10 cellular contexts compared by ENCODE assay signal in the genomic region with DNA sequence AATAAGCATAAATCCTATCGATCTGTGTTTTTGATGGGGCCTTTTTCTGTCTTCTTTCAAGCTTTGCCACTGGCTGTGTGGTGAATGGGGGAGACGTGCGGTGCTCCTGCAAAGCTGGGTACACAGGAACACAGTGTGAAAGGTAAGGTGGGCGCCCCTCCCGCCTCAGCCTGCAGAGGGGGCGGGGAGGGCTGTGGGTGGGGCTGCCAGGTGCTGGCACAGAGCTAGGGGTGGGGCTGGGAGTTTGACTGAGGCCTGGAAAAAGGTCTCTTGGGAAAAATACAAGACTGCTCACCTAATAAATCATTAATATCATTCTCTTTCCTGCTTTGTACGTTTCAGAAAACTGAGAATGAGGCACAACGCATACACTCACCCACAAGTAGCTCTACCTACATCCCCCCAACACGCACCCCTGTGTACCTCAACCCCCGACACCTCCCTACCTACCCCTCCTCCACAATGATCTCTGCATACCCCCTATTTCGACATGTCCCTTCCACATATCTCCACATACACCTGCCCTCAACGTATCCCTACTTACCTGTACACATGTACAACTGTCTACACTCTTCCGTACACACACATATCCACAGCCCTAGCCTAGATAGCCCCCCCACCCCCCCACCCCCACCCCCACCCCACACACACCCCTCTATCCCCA.
DNase-seq lines count a peak whose midpoint lies in the region; TF ChIP-seq lines count a peak whose summit lies in the region.
"Had no signal": no experiment of that assay in that cellular context is flagged by ENCODE, and none has a peak within 500 bp of the region (broad histone marks: within the 10 kb centered on the region; RNA-seq: fewer than 3 reads in every experiment).

No MANE protein-coding gene starts in this region.

- H3K27ac Mint-ChIP-seq in nephron, result peak overlapping the region in 2 of 3 experiments; percentile 62 to 94
- no peak overlapping the region for H3K27ac Mint-ChIP-seq in activated CD4-positive, alpha-beta T cell treated with anti-CD3 and anti-CD28 coated beads, Interleukin-2, amount 10 ng/mL, durations not matched to agents 7 days and 5 days
- H3K27ac Mint-ChIP-seq: dendritic cell treated with granulocyte-macrophage colony-stimulating factor and Interleukin-4, amounts not matched to agents 40 ng/mL and 50 ng/mL, for 4 days had no signal

- peaks cover 10% of the 10 kb centered on the region for H3K27me3 Mint-ChIP-seq in nephron (ENCODE audit: low read depth)
- peaks cover 2% of the 10 kb centered on the region for H3K27me3 Mint-ChIP-seq in activated CD4-positive, alpha-beta T cell treated with anti-CD3 and anti-CD28 coated beads, Interleukin-2, amount 10 ng/mL, durations not matched to agents 7 days and 5 days
- H3K27me3 Mint-ChIP-seq: dendritic cell treated with granulocyte-macrophage colony-stimulating factor and Interleukin-4, amounts not matched to agents 40 ng/mL and 50 ng/mL, for 4 days had no signal

- DNase-seq in NCI-H2171 (lab: John Stamatoyannopoulos, UW) (peak; percentile 72), coronary artery (ENCODE audit: low spot score) (no peak), RKO (ENCODE audit: low spot score) (no peak), NCI-H524 treated with DMSO at 0.1 percent for 48 hours (lab: John Stamatoyannopoulos, UW) (no peak), cortex of kidney (lab: John Stamatoyannopoulos, UW) (no peak)
- no peak for DNase-seq in activated CD4-positive, alpha-beta T cell treated with anti-CD3 and anti-CD28 coated beads, Interleukin-2, amount 10 ng/mL, durations not matched to agents 7 days and 5 days
- DNase-seq: activated T-cell treated with anti-CD3 and anti-CD28 coated beads, Interleukin-2, amount 50 U/mL, for 1 hour had no signal

- no peak overlapping the region for H3K4me3 ChIP-seq in coronary artery

- TF ChIP-seq CTCF in C4-2B (conservative IDR thresholded peaks at IDR 0.05), result no peak
- no peak for TF ChIP-seq CTCF in coronary artery (IDR thresholded peaks at IDR 0.05)
- no peak for TF ChIP-seq CTCF in nephron (IDR thresholded peaks at IDR 0.05; ENCODE audit: unreplicated experiment in 3 of 3)

- no peak overlapping the region for H3K4me3 Mint-ChIP-seq in nephron
- no peak overlapping the region for H3K4me3 Mint-ChIP-seq in activated CD4-positive, alpha-beta T cell treated with anti-CD3 and anti-CD28 coated beads, Interleukin-2, amount 10 ng/mL, durations not matched to agents 7 days and 5 days
- H3K4me3 Mint-ChIP-seq: dendritic cell treated with granulocyte-macrophage colony-stimulating factor and Interleukin-4, amounts not matched to agents 40 ng/mL and 50 ng/mL, for 4 days had no signal

- POLR2A ChIA-PET in activated CD4-positive, alpha-beta T cell treated with anti-CD3 and anti-CD28 coated beads, Interleukin-2, amount 10 ng/mL, durations not matched to agents 7 days and 5 days (lab: Charles Lee), result no interaction called here

- H3K9me3 Mint-ChIP-seq in nephron, result no peaks in the 10 kb centered on the region
- H3K9me3 Mint-ChIP-seq in activated CD4-positive, alpha-beta T cell treated with anti-CD3 and anti-CD28 coated beads, Interleukin-2, amount 10 ng/mL, durations not matched to agents 7 days and 5 days, result peaks cover 4% of the 10 kb centered on the region

- CTCF ChIA-PET in activated CD4-positive, alpha-beta T cell treated with anti-CD3 and anti-CD28 coated beads, Interleukin-2, amount 10 ng/mL, durations not matched to agents 7 days and 5 days (lab: Charles Lee), result interaction anchor here (1.2 to 2.0 kb wide), 2 partner anchors 16 to 43 kb away, joined by 4 read pairs; no protein-coding TSS in a partner anchor

- no peaks in the 10 kb centered on the region for H3K36me3 Mint-ChIP-seq in nephron (ENCODE audit: low read depth)
- no peaks in the 10 kb centered on the region for H3K36me3 Mint-ChIP-seq in activated CD4-positive, alpha-beta T cell treated with anti-CD3 and anti-CD28 coated beads, Interleukin-2, amount 10 ng/mL, durations not matched to agents 7 days and 5 days (ENCODE audit: low read depth)

- H3K4me1 Mint-ChIP-seq in nephron, result peaks cover 34% of the 10 kb centered on the region
- peaks cover 29% of the 10 kb centered on the region for H3K4me1 Mint-ChIP-seq in activated CD4-positive, alpha-beta T cell treated with anti-CD3 and anti-CD28 coated beads, Interleukin-2, amount 10 ng/mL, durations not matched to agents 7 days and 5 days

- H3K27ac ChIP-seq in C4-2B (peak overlapping the region; percentile 39), coronary artery (peak overlapping the region; percentile 34 to 86)
